ENCODE assay signal across 17 cellular contexts in the genomic region with DNA sequence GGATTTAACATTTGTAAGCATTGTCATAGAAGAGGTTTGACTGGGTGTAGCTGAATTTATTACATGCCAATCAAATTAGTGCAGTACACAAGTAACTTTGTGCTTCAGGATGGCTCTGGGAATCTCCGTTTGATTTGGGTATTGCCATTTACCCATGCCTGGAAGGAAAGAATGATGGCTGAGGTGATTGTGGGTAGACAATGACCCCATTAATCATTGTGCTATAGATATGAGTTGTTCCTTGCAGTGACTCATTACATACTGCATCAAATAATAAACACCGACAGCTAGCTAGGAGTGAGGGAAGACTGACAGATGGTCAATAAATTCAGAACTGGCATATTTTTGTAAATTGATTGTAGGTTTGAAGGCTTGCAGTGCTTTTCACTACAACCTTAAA.
"Had no signal": no experiment of that assay in that cellular context is flagged by ENCODE, and none has a peak within 500 bp of the region (broad histone marks: within the 10 kb centered on the region; RNA-seq: fewer than 3 reads in every experiment).

No MANE protein-coding gene starts in this region.

- H3K9me3 ChIP-seq: neutrophil, stomach, testis, upper lobe of left lung had no signal

- DNase-seq: activated CD4-positive, alpha-beta T cell treated with anti-CD3 and anti-CD28 coated beads, Interleukin-2, amount 10 ng/mL, durations not matched to agents 24 days and 14 days; activated CD4-positive, CD25-positive, alpha-beta regulatory T cell; activated CD8-positive, alpha-beta memory T cell treated with anti-CD3 and anti-CD28 coated beads, Interleukin-2, amount 50 U/mL, for 48 hours; activated CD8-positive, alpha-beta T cell treated with anti-CD3 and anti-CD28 coated beads, Interleukin-2, amount 10 ng/mL, durations not matched to agents 7 days and 5 days; activated gamma-delta T cell treated with Interleukin-2 at 50 U/mL for 16 hours; activated T-cell treated with anti-CD3 and anti-CD28 coated beads, Interleukin-2, amount 50 U/mL, for 72 hours; amygdala; cortex of kidney; effector CD8-positive, alpha-beta T cell; kidney glomerular epithelial cell; mesendoderm; natural killer cell; stimulated activated CD4-positive, alpha-beta T cell treated with anti-CD3 and anti-CD28 coated beads, Interleukin-1b, Interleukin-23, amount 100 ng/mL, for 48 hours; stomach; testis; upper lobe of left lung had no signal

- H3K27me3 ChIP-seq: neutrophil, stomach, testis, upper lobe of left lung had no signal

- H3K4me1 ChIP-seq: stomach, testis, upper lobe of left lung had no signal

- H3K36me3 ChIP-seq: neutrophil, stomach, upper lobe of left lung had no signal

- H3K4me3 ChIP-seq: stomach, testis, upper lobe of left lung had no signal

- H3K27ac ChIP-seq: neutrophil, stomach, testis, upper lobe of left lung had no signal

- ATAC-seq: activated CD8-positive, alpha-beta T cell treated with anti-CD3 and anti-CD28 coated beads, Interleukin-2, amount 10 ng/mL, durations not matched to agents 7 days and 5 days; activated T-cell treated with anti-CD3 and anti-CD28 coated beads, Interleukin-2, amount 50 U/mL, for 72 hours; natural killer cell had no signal
